ENCODE assay signal across 11 cellular contexts in the genomic region with DNA sequence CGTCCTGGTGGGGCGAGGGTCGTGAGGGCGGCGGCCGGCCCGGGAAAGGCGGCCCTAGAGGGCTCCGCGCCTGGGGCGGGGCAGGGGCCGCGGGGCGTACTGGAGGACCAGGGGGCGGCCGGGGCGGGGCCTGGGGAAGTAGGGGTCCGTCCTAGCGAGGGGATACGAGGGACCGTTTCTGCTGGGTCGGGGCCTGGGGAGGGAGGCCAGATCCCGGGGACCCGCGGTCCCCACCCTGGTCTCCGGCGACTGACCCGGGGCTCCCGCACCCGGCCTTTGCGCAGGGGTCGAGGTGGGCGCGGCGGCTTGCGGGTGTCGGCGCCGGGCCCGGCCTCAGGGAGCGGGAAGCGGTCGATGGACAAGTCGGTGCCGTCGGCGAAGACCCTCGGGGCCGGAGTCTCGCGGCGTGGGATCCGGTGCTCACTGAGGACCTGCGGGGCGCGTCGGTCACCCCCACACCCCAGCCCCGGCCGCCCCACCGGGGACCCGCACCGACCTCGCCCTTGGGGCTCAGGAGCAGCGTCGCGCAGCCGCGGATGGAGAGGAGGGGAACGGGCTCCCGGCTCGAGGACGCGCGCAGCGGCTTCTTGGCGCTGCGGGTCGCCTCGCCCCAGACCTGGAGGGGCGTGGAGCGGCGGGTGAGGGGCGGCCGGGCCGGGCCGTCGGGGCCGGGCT. TPM values are rescaled to one million over a fixed set of nuclear protein-coding genes. Genes with fewer than 3 reads are reported as not detected.
DNase-seq lines count a peak whose midpoint lies in the region; ATAC-seq and TF ChIP-seq lines count a peak whose summit lies in the region.
"Had no signal": no experiment of that assay in that cellular context is flagged by ENCODE, and none has a peak within 500 bp of the region (broad histone marks: within the 10 kb centered on the region; RNA-seq: fewer than 3 reads in every experiment).

No MANE protein-coding gene starts in this region.

- H3K36me3 ChIP-seq in RWPE2 (ENCODE audit: low read depth) (no peaks in the 10 kb centered on the region), hepatocyte (replicated peaks; ENCODE audit: insufficient read depth, low read depth) (no peaks in the 10 kb centered on the region), spleen (peaks cover 0 to 6% (median 0%) of the 10 kb centered on the region in 6 donors)

- ATAC-seq in RWPE2 (ENCODE audit: low read depth) (0 out of 3 replicates have a peak, but pooled peaks have one; percentile 3), HG03139 (IDR thresholded peaks at IDR 0.05; ENCODE audit: unreplicated experiment) (no peak)
- ATAC-seq: sciatic nerve had no signal

- DNase-seq in NCI-H2227 (lab: John Stamatoyannopoulos, UW; ENCODE audit: unreplicated experiment) (peak; percentile 77), NCI-H2227 treated with DMSO at 0.1 percent for 48 hours (lab: John Stamatoyannopoulos, UW) (no peak), RWPE2 (ENCODE audit: low spot score) (no peak), hepatocyte (ENCODE audit: low spot score) (no peak), spleen (no peak), DMS153 (lab: John Stamatoyannopoulos, UW) (no peak), NCI-H1436 (lab: John Stamatoyannopoulos, UW) (no peak)
- DNase-seq: NK-92 treated with Interleukin-12 subunit alpha and Interleukin-12 subunit beta, amount 100 ng/mL, for 24 hours had no signal

- H3K4me3 ChIP-seq in RWPE2 (ENCODE audit: severe bottlenecking) (peak overlapping the region; percentile 36), hepatocyte (peak overlapping the region; percentile 36), spleen (peak overlapping the region; percentile 20 to 73 (median 42))

- TF ChIP-seq POLR2A in spleen (IDR thresholded peaks at IDR 0.05), result no peak

- H3K4me1 ChIP-seq in RWPE2 (ENCODE audit: insufficient read depth, poor library complexity, severe bottlenecking) (no peaks in the 10 kb centered on the region), hepatocyte (ENCODE audit: insufficient read depth) (peaks cover 24% of the 10 kb centered on the region), spleen (peaks cover 10 to 55% (median 36%) of the 10 kb centered on the region in 6 donors)

- H3K27me3 ChIP-seq in RWPE2 (ENCODE audit: insufficient read depth, poor library complexity, severe bottlenecking) (peaks cover 7% of the 10 kb centered on the region), hepatocyte (peaks cover 34% of the 10 kb centered on the region), spleen (replicated peaks in 1 of 7) (peaks cover 2 to 73% (median 37%) of the 10 kb centered on the region in 7 donors)

- intact Hi-C loops in spleen (cut with DNase I; ENCODE audit: low total_unique reads), result loop anchor here (10.0 kb wide), 1 partner anchor 169 kb away; no protein-coding TSS in a partner anchor

- no peaks in the 10 kb centered on the region for H3K9me3 ChIP-seq in RWPE2 (ENCODE audit: severe bottlenecking)
- H3K9me3 ChIP-seq in hepatocyte (ENCODE audit: low read depth), result no peaks in the 10 kb centered on the region
- H3K9me3 ChIP-seq in spleen, result no peaks in the 10 kb centered on the region

- peak overlapping the region; percentile 96 for H3K4me2 ChIP-seq in hepatocyte

- TF ChIP-seq CTCF in RWPE2 (IDR thresholded peaks at IDR 0.05; ENCODE audit: poor library complexity, severe bottlenecking) (no peak), hepatocyte (IDR thresholded peaks at IDR 0.05; ENCODE audit: poor library complexity) (no peak), spleen (IDR thresholded peaks at IDR 0.05 in 8 of 11, conservative IDR thresholded peaks at IDR 0.05 in 3 of 11) (no peak)

- H3K27ac ChIP-seq in RWPE2 (ENCODE audit: poor library complexity, severe bottlenecking) (no peak overlapping the region), hepatocyte (no peak overlapping the region), spleen (peak overlapping the region in 3 of 8 donors; percentile 1 to 48 (median 31))
- H3K27ac ChIP-seq: epithelial cell of prostate had no signal

- no peaks in the 10 kb centered on the region for H4K20me1 ChIP-seq in hepatocyte (ENCODE audit: insufficient read depth, poor library complexity, severe bottlenecking)

- H3K79me2 ChIP-seq in hepatocyte, result no peaks in the 10 kb centered on the region

- no peak overlapping the region for H2AFZ ChIP-seq in hepatocyte

- 6% methylated on average over 38 of the region's 88 CpGs for WGBS in hepatocyte (ENCODE audit: low lambda C conversion rate, missing lambda C conversion rate)
- WGBS in spleen, 5 donors, result 1 to 3% (median 2%) methylated on average over 7 to 88 of the region's 88 CpGs

- H3K9me2 ChIP-seq in hepatocyte (replicated peaks; ENCODE audit: insufficient read depth), result no peaks in the 10 kb centered on the region

RNA-seq across cellular contexts. Expression of a gene that starts 4.9 kb away (rescaled TPM):
- total RNA-seq in hepatocyte (3.4 and 7.3 TPM in 2 replicates), spleen (10 to 100 TPM in 1 of 7 donors, 1 to 10 TPM in 6; 3.9 to 10.1 (median 6.3) TPM)
- polyA plus RNA-seq in hepatocyte (15.9 and 19.1 TPM in 2 replicates), spleen (1 to 10 TPM; 5.0 to 8.3 (median 5.1) TPM)

RNA-seq across cellular contexts. Expression of a gene that starts 5.1 kb away (rescaled TPM):
- 47.6 and 75.8 TPM in 2 replicates for total RNA-seq in hepatocyte
- 104 and 130 TPM in 2 replicates for polyA plus RNA-seq in hepatocyte
- total RNA-seq in spleen, result 10 to 100 TPM in 6 of 7 donors, 1 to 10 TPM in 1; 8.3 to 39.6 (median 20.4) TPM
- 10 to 100 TPM; 29.7 to 34.5 (median 30.7) TPM for polyA plus RNA-seq in spleen

RNA-seq across cellular contexts. Expression of a gene that starts 18.3 kb away (rescaled TPM):
- 0.64 and 1.6 TPM in 2 replicates for total RNA-seq in hepatocyte
- 0.40 and 1.2 TPM in 2 replicates for polyA plus RNA-seq in hepatocyte
- 1 to 10 TPM; 1.0 to 3.3 (median 2.2) TPM for total RNA-seq in spleen
- polyA plus RNA-seq in spleen, result 1 to 10 TPM; 2.2 to 4.6 (median 4.1) TPM

RNA-seq across cellular contexts. Expression of a gene that starts 20.3 kb away (rescaled TPM):
- total RNA-seq in hepatocyte (19.3 and 28.4 TPM in 2 replicates), spleen (10 to 100 TPM; 16.6 to 33.6 (median 30.3) TPM)
- polyA plus RNA-seq in hepatocyte (57.9 and 84.0 TPM in 2 replicates), spleen (10 to 100 TPM; 70.0 to 90.9 (median 90.7) TPM)

RNA-seq across cellular contexts. Expression of a gene that starts 20.6 kb away (rescaled TPM):
- 25.6 and 26.9 TPM in 2 replicates for total RNA-seq in hepatocyte
- 25.6 TPM in 2 replicates for polyA plus RNA-seq in hepatocyte
- 10 to 100 TPM; 24.2 to 41.5 (median 33.2) TPM for total RNA-seq in spleen
- 10 to 100 TPM in 1 of 3 donors, 1 to 10 TPM in 2; 7.3 to 27.6 (median 8.4) TPM for polyA plus RNA-seq in spleen
